19 cellular contexts compared by ENCODE assay signal in genomic region chr7:29607259-29607658, GRCh38. TPM values are rescaled to one million over a fixed set of nuclear protein-coding genes. Genes with fewer than 3 reads are reported as not detected.
DNase-seq lines count a peak whose midpoint lies in the region; ATAC-seq, FAIRE-seq and TF ChIP-seq lines count a peak whose summit lies in the region.
"Had no signal": no experiment of that assay in that cellular context is flagged by ENCODE, and none has a peak within 500 bp of the region (broad histone marks: within the 10 kb centered on the region; RNA-seq: fewer than 3 reads in every experiment).

No MANE protein-coding gene starts in this region.

- peak overlapping the region; percentile 93 for H2BK120ac ChIP-seq in trophoblast cell (ENCODE audit: insufficient read depth, low read length, poor library complexity)

- H3K27ac ChIP-seq in A549 (peak overlapping the region; percentile 61 to 72; a peak in 5 of 6 replicates), GM23248 (peak overlapping the region; percentile 54; the same call in 1 of the 2 replicates), K562 (ENCODE audit: extremely low read depth, low read depth, low read length) (no peak overlapping the region), trophoblast cell (ENCODE audit: low read depth, low read length) (peak overlapping the region; percentile 80)

- H3K14ac ChIP-seq in trophoblast cell (ENCODE audit: low read length): no peak overlapping the region

- no peak overlapping the region for H4K12ac ChIP-seq in trophoblast cell (ENCODE audit: low read depth, low read length)

- H3K79me2 ChIP-seq in GM23248 (ENCODE audit: insufficient read depth) (no peaks in the 10 kb centered on the region), K562 (ENCODE audit: control insufficient read depth, insufficient read depth, low read length) (no peaks in the 10 kb centered on the region), trophoblast cell (ENCODE audit: control insufficient read depth, insufficient read depth, low read length, poor library complexity) (no peaks in the 10 kb centered on the region)

- H3K79me1 ChIP-seq in trophoblast cell (ENCODE audit: low read length): peaks cover 18% of the 10 kb centered on the region

- POLR2A ChIA-PET in A549 (lab: Yijun Ruan, JAX) (no interaction called here), K562 (lab: Yijun Ruan, JAX) (interaction anchor here (1.0 to 1.3 kb wide), 2 partner anchors 13 to 14 kb away, joined by 3 to 5 read pairs; no protein-coding TSS in a partner anchor)

- H3K4me2 ChIP-seq in A549 (peak overlapping the region; percentile 65; the same call in 2 of the 3 replicates), GM23248 (ENCODE audit: unreplicated experiment) (no peak overlapping the region), K562 (ENCODE audit: insufficient read depth, low read length) (no peak overlapping the region), trophoblast cell (ENCODE audit: low read length) (no peak overlapping the region)

- no peak overlapping the region for H2BK5ac ChIP-seq in trophoblast cell (ENCODE audit: low read depth, low read length, poor library complexity)

- H4K20me1 ChIP-seq in GM23248 (ENCODE audit: insufficient read depth) (no peaks in the 10 kb centered on the region), K562 (replicated peaks; ENCODE audit: control insufficient read depth, insufficient read depth, low read length) (no peaks in the 10 kb centered on the region; the same call in 1 of the 2 replicates)

- H3K27me3 ChIP-seq in GM23248 (replicated peaks; ENCODE audit: insufficient read depth): no peaks in the 10 kb centered on the region
- H3K27me3 ChIP-seq in K562 (ENCODE audit: control insufficient read depth in 2 of 2, insufficient read depth in 2 of 2, low read length in 2 of 2): no peaks in the 10 kb centered on the region
- no peaks in the 10 kb centered on the region for H3K27me3 ChIP-seq in trophoblast cell (ENCODE audit: insufficient read depth, low read length)

- TF ChIP-seq RAD21 in A549 (conservative IDR thresholded peaks at IDR 0.05 in 1 of 2, IDR thresholded peaks at IDR 0.05 in 1 of 2): no peak
- TF ChIP-seq RAD21 in K562 (CRISPR knock-in tag; conservative IDR thresholded peaks at IDR 0.05 in 1 of 2, IDR thresholded peaks at IDR 0.05 in 1 of 2): no peak

- no peak overlapping the region for H3K9ac ChIP-seq in GM23248
- H3K9ac ChIP-seq in K562 (ENCODE audit: insufficient read depth in 1 of 2, low read depth in 2 of 2, low read length in 2 of 2): no peak overlapping the region
- H3K9ac ChIP-seq in trophoblast cell (ENCODE audit: low read length): no peak overlapping the region

- H4K91ac ChIP-seq in trophoblast cell (ENCODE audit: low read depth, low read length): peak overlapping the region; percentile 95

- H3K4me3 ChIP-seq in A549: no peak overlapping the region
- H3K4me3 ChIP-seq in GM23248: no peak overlapping the region
- H3K4me3 ChIP-seq in K562: no peak overlapping the region
- no peak overlapping the region for H3K4me3 ChIP-seq in trophoblast cell (ENCODE audit: low read depth, low read length)
- H3K4me3 ChIP-seq: GM12878 had no signal

- TF ChIP-seq EP300 in A549 (IDR thresholded peaks at IDR 0.05) (no peak), K562 (IDR thresholded peaks at IDR 0.05; ENCODE audit: low read length) (no peak)

- BruUV-seq in K562 (replicated peaks; lab: Mats Ljungman, UMichigan): no TSS peak

- peaks cover 48% of the 10 kb centered on the region for H3K4me1 ChIP-seq in A549
- H3K4me1 ChIP-seq in GM23248 (ENCODE audit: insufficient read depth): peaks cover 72% of the 10 kb centered on the region
- peaks cover 17 to 43% of the 10 kb centered on the region in 2 experiments for H3K4me1 ChIP-seq in K562 (replicated peaks in 1 of 2; ENCODE audit: control insufficient read depth in 2 of 2, insufficient read depth in 2 of 2, low read length in 2 of 2)
- H3K4me1 ChIP-seq in trophoblast cell (ENCODE audit: control insufficient read depth in 1 of 2, insufficient read depth in 2 of 2, low read length in 2 of 2): peaks cover 20 to 29% of the 10 kb centered on the region in 2 experiments

- WGBS in A549 (ENCODE audit: missing lambda C conversion rate): 96% methylated on average over 4 of the region's 4 CpGs
- 95 to 96% methylated on average over 4 of the region's 4 CpGs for WGBS in GM23248 (ENCODE audit: low coverage in 1 of 2, low lambda C conversion rate in 2 of 2, missing lambda C conversion rate in 2 of 2), 2 experiments
- WGBS in K562 (ENCODE audit: insufficient coverage, low coverage, missing lambda C conversion rate): 68% methylated on average over 4 of the region's 4 CpGs
- WGBS in trophoblast cell (ENCODE audit: extremely low coverage, insufficient coverage, insufficient read length): no CpG with 5 or more reads among the region's 4 CpGs

- peak overlapping the region; percentile 16 for H2BK12ac ChIP-seq in trophoblast cell (ENCODE audit: low read length)

- DNase-seq in A549 (ENCODE audit: low read depth in 1 of 2, low spot score in 1 of 2) (no peak), GM23248 (peak; percentile 15), K562 (ENCODE audit: extremely low read depth in 1 of 4, low spot score in 3 of 4) (no peak), trophoblast cell (no peak), NCI-H446 treated with DMSO at 0.1 percent for 48 hours (lab: John Stamatoyannopoulos, UW) (no peak), C1 segment of cervical spinal cord (lab: John Stamatoyannopoulos, UW) (no peak)
- DNase-seq: CD8-positive, alpha-beta memory T cell; DMS153; KBM-7; NCI-H1048; NCI-H146; NCI-H2081 treated with DMSO at 0.1 percent for 48 hours; NCI-H2227 treated with DMSO at 0.1 percent for 48 hours; NCI-H774; SHP77 had no signal

- H3K9me3 ChIP-seq in A549 (no peaks in the 10 kb centered on the region), GM23248 (ENCODE audit: low read depth) (no peaks in the 10 kb centered on the region), K562 (replicated peaks; ENCODE audit: control insufficient read depth, insufficient read depth, low read depth, low read length) (no peaks in the 10 kb centered on the region), trophoblast cell (ENCODE audit: insufficient read depth, low read depth, low read length) (peaks cover 1% of the 10 kb centered on the region)

- H3K18ac ChIP-seq in trophoblast cell (ENCODE audit: low read length): no peak overlapping the region

- H3K36me3 ChIP-seq in GM23248 (ENCODE audit: low read depth): no peaks in the 10 kb centered on the region
- H3K36me3 ChIP-seq in K562 (ENCODE audit: control insufficient read depth, insufficient read depth, low read length): no peaks in the 10 kb centered on the region
- no peaks in the 10 kb centered on the region for H3K36me3 ChIP-seq in trophoblast cell (ENCODE audit: control insufficient read depth in 1 of 2, insufficient read depth in 2 of 2, low read length in 2 of 2)

- intact Hi-C loops in K562 (cut with micrococcal nuclease): no loop called here

- H3K4ac ChIP-seq in trophoblast cell (ENCODE audit: low read depth, low read length): no peak overlapping the region

- H3K9me1 ChIP-seq in K562 (ENCODE audit: control insufficient read depth, insufficient read depth, low read length): no peaks in the 10 kb centered on the region

- H4K8ac ChIP-seq in trophoblast cell (ENCODE audit: low read depth, low read length): no peak overlapping the region

- no peak overlapping the region for H2AK5ac ChIP-seq in trophoblast cell (ENCODE audit: low read length)

- in situ Hi-C loops in GM23248 (cut with MboI) (no loop called here), K562 (cut with MboI) (no loop called here)

- CTCF ChIA-PET in A549 (lab: Yijun Ruan, JAX): interaction anchor here (3.7 kb wide), 1 partner anchor 16 kb away, joined by 27 read pairs; no protein-coding TSS in a partner anchor
- CTCF ChIA-PET in K562 (lab: Yijun Ruan, JAX; ENCODE audit: low intra/inter-chr PET ratio): no interaction called here

- ATAC-seq in A549 (no peak), K562 (no peak), HG03095 (IDR thresholded peaks at IDR 0.05; ENCODE audit: unreplicated experiment) (no peak)
- ATAC-seq: GM12878 had no signal

- no peak for TF ChIP-seq POLR2A in A549 (IDR thresholded peaks at IDR 0.05; ENCODE audit: low read length)
- TF ChIP-seq POLR2A in K562 (conservative IDR thresholded peaks at IDR 0.05): no peak

- no peaks in the 10 kb centered on the region for H3K9me2 ChIP-seq in GM23248 (ENCODE audit: insufficient read depth)

- TF ChIP-seq CTCF in A549 (IDR thresholded peaks at IDR 0.05): no peak
- TF ChIP-seq CTCF in K562 (IDR thresholded peaks at IDR 0.05 in 2 of 3, conservative IDR thresholded peaks at IDR 0.05 in 1 of 3; ENCODE audit: insufficient read depth in 2 of 3, low read depth in 1 of 3, low read length in 3 of 3): no peak

- no peak for FAIRE-seq in A549 (lab: Jason Lieb, UNC)
- no peak for FAIRE-seq in K562 (lab: Jason Lieb, UNC)
- FAIRE-seq: GM12878, GM18507 had no signal

- H3F3A ChIP-seq in GM23248 (ENCODE audit: insufficient read depth): peaks cover 59% of the 10 kb centered on the region

- H3K23ac ChIP-seq in trophoblast cell (ENCODE audit: low read length): no peak overlapping the region

- no peak overlapping the region for H2AFZ ChIP-seq in GM23248
- H2AFZ ChIP-seq in K562 (ENCODE audit: low read depth, low read length): no peak overlapping the region
- H2AFZ ChIP-seq in trophoblast cell (ENCODE audit: insufficient read depth, low read length, poor library complexity): no peak overlapping the region

RNA-seq across cellular contexts. Expression of gene PRR15, which starts 43.6 kb away (rescaled TPM):
- polyA plus RNA-seq in A549 (2011; rRNA removed) (1.6 and 1.8 TPM in 2 replicates), A549 (2017; fragmentation: RNase III; extraction: RNeasy Plus Mini Kit Qiagen cat#74134 plus additional on column Dnase treatment) (0.88 to 2.5 TPM (median 1.9 TPM) in 3 replicates), GM23248 (2016; fragmentation: Nextera tagmentation; extraction: Ambion mirVana) (9.2 and 11.5 TPM in 2 replicates), K562 (2011; rRNA removed) (not detected in 2 replicates), K562 (2014; fragmentation: Illumina TruSeq; extraction: Trizol) (not detected in 2 replicates), K562 (2014; fragmentation: Nextera tagmentation; extraction: Ambion mirVana) (not detected), K562 (2014; rRNA removed) (not detected in 2 replicates)
- 0.30 and 0.40 TPM in 2 replicates for polyA plus RNA-seq in A549 (2012; cell fraction: cytosol; rRNA removed)
- 0.13 and 0.55 TPM in 2 replicates for polyA plus RNA-seq in A549 (2012; cell fraction: nucleus; rRNA removed)
- 0.29 and 0.50 TPM in 2 replicates for polyA minus RNA-seq in A549 (2011; rRNA and poly(A)+ RNA removed)
- total RNA-seq in GM23248 (2014; rRNA removed; shearing (Covaris generic)): 6.1 and 11.5 TPM in 2 replicates
- total RNA-seq in K562 (2011; cell fraction: chromatin; rRNA removed; ENCODE audit: low replicate concordance): not detected in 2 replicates
- not detected in 2 replicates for total RNA-seq in K562 (2011; cell fraction: nucleolus; rRNA removed)
- not detected in 2 replicates for total RNA-seq in K562 (2011; cell fraction: nucleoplasm; rRNA removed)
- total RNA-seq in K562 (2014; rRNA removed) (not detected in 2 replicates), K562 (2014; rRNA removed; fragmentation: Illumina TruSeq; extraction: Trizol) (not detected in 2 replicates), K562 (2015; rRNA removed; fragmentation: Illumina TruSeq; extraction: Trizol) (not detected in 2 replicates), K562 (2021) (not detected in 2 replicates)
- polyA plus RNA-seq in K562 (2011; cell fraction: cytosol; rRNA removed): not detected in 2 replicates
- not detected in 2 replicates for polyA plus RNA-seq in K562 (2011; cell fraction: nucleus; rRNA removed)
- polyA plus RNA-seq in K562 (2012): not detected in 2 replicates
- polyA minus RNA-seq in K562 (2011; rRNA and poly(A)+ RNA removed): not detected in 2 replicates
- not detected in 2 replicates for polyA minus RNA-seq in K562 (2011; cell fraction: cytosol; rRNA and poly(A)+ RNA removed)
- polyA minus RNA-seq in K562 (2011; cell fraction: nucleus; rRNA and poly(A)+ RNA removed): not detected in 2 replicates
- 89.1 and 96.9 TPM in 2 replicates for polyA plus RNA-seq in trophoblast cell (2013)
- total RNA-seq: CD8-positive, alpha-beta memory T cell; GM12878 had no signal
- polyA plus RNA-seq: AG04450; CD8-positive, alpha-beta memory T cell; GM12878 had no signal
